ENCODE assay signal across 10 cellular contexts in genomic region chr1:2278591-2279209, GRCh38. TPM values are rescaled to one million over a fixed set of nuclear protein-coding genes. Genes with fewer than 3 reads are reported as not detected.
DNase-seq lines count a peak whose midpoint lies in the region; ATAC-seq and TF ChIP-seq lines count a peak whose summit lies in the region.
"Had no signal": no experiment of that assay in that cellular context is flagged by ENCODE, and none has a peak within 500 bp of the region (broad histone marks: within the 10 kb centered on the region; RNA-seq: fewer than 3 reads in every experiment).

No MANE protein-coding gene starts in this region.

- H3K36me3 Mint-ChIP-seq in H9 (ENCODE audit: insufficient read depth in 1 of 3, low read depth in 3 of 3): peaks cover 16 to 20% (median 17%) of the 10 kb centered on the region in 3 experiments; a peak in 6 of 7 replicates

- no peak overlapping the region for H3K4me3 ChIP-seq in brain microvascular endothelial cell (ENCODE audit: low read depth, low read length)
- H3K4me3 ChIP-seq in lower lobe of right lung: no peak overlapping the region
- H3K4me3 ChIP-seq in spleen: peak overlapping the region in 1 of 8 donors; percentile 1

- H3K56ac ChIP-seq in H9 (ENCODE audit: insufficient read length, low read depth, low read length): no peak overlapping the region

- no peak overlapping the region for H3K4ac ChIP-seq in H9 (ENCODE audit: low read depth, low read length)

- TF ChIP-seq POLR2A in spleen (IDR thresholded peaks at IDR 0.05): no peak

- no peak overlapping the region for H2AK5ac ChIP-seq in H9 (ENCODE audit: insufficient read length, low read length)

- H3K23ac ChIP-seq in H9 (ENCODE audit: insufficient read length, low read depth, low read length): no peak overlapping the region

- intact Hi-C loops in lower lobe of right lung (cut with DNase I) (no loop called here), spleen (cut with DNase I; ENCODE audit: low total_unique reads) (no loop called here)

- peaks cover 25% of the 10 kb centered on the region; the same call in 1 of the 2 replicates for H3K79me2 ChIP-seq in H9 (ENCODE audit: insufficient read depth, low read length)

- TF ChIP-seq CTCF in H9 (conservative IDR thresholded peaks at IDR 0.05) (no peak), brain microvascular endothelial cell (IDR thresholded peaks at IDR 0.05; ENCODE audit: low read depth, low read length, missing control alignments) (no peak), lower lobe of right lung (IDR thresholded peaks at IDR 0.05) (no peak), spleen (IDR thresholded peaks at IDR 0.05 in 8 of 11, conservative IDR thresholded peaks at IDR 0.05 in 3 of 11) (no peak)

- ATAC-seq in lower lobe of right lung: no peak
- ATAC-seq in HG03520 (IDR thresholded peaks at IDR 0.05; ENCODE audit: unreplicated experiment): no peak
- ATAC-seq in HG02852 (IDR thresholded peaks at IDR 0.05; ENCODE audit: unreplicated experiment): no peak

- H3K9me3 ChIP-seq in H9 (ENCODE audit: control insufficient read depth, low read depth, low read length): no peaks in the 10 kb centered on the region
- H3K9me3 ChIP-seq in lower lobe of right lung: no peaks in the 10 kb centered on the region
- H3K9me3 ChIP-seq in spleen: no peaks in the 10 kb centered on the region

- no peaks in the 10 kb centered on the region for H3K27me3 ChIP-seq in H9 (ENCODE audit: insufficient read depth, low read length)
- H3K27me3 ChIP-seq in brain microvascular endothelial cell (replicated peaks): no peaks in the 10 kb centered on the region
- no peaks in the 10 kb centered on the region for H3K27me3 ChIP-seq in lower lobe of right lung (ENCODE audit: low read depth)
- H3K27me3 ChIP-seq in spleen (replicated peaks in 1 of 7): no peaks in the 10 kb centered on the region

- no peak overlapping the region for H2BK20ac ChIP-seq in H9 (ENCODE audit: low read depth, low read length, poor library complexity, severe bottlenecking)

- in situ Hi-C loops in brain microvascular endothelial cell (cut with HindIII; ENCODE audit: low pct_ligation_motif_present, low sequenced_read_pairs): no loop called here

- H4K8ac ChIP-seq in H9 (replicated peaks; ENCODE audit: insufficient read length, low read depth, low read length): no peak overlapping the region

- H3K36me3 ChIP-seq in brain microvascular endothelial cell (replicated peaks) (peaks cover 15% of the 10 kb centered on the region), lower lobe of right lung (peaks cover 6% of the 10 kb centered on the region), spleen (peaks cover 0 to 18% (median 0%) of the 10 kb centered on the region in 6 donors)

- no peak overlapping the region for H2AFZ ChIP-seq in H9 (ENCODE audit: low read length)

- H3K9me3 Mint-ChIP-seq in H9: peaks cover 3 to 4% of the 10 kb centered on the region in 2 experiments

- no peak overlapping the region for H3T11ph ChIP-seq in H9 (ENCODE audit: low read length)

- no peaks in the 10 kb centered on the region for H4K20me1 ChIP-seq in H9 (ENCODE audit: control insufficient read depth, insufficient read depth, insufficient read length)

- H3K4me1 Mint-ChIP-seq in H9: peaks cover 49 to 54% of the 10 kb centered on the region in 2 experiments

- H3K14ac ChIP-seq in H9 (ENCODE audit: insufficient read depth, low read length): peak overlapping the region; percentile 18

- peak overlapping the region; percentile 96 to 97 (median 97) for H3K27ac Mint-ChIP-seq in H9

- H3K9ac ChIP-seq in H9 (ENCODE audit: extremely low read depth, insufficient read length, low read length): no peak overlapping the region

- H2BK120ac ChIP-seq in H9 (ENCODE audit: low read depth, low read length, poor library complexity, severe bottlenecking): no peak overlapping the region

- peak overlapping the region; percentile 26 to 68 for H3K4me3 Mint-ChIP-seq in H9

- H3K18ac ChIP-seq in H9 (ENCODE audit: insufficient read length, low read depth, low read length): peak overlapping the region; percentile 59

- DNase-seq in H9 (peak; percentile 60), brain microvascular endothelial cell (no peak), lower lobe of right lung (no peak), spleen (no peak), NCI-H524 treated with DMSO at 0.1 percent for 48 hours (lab: John Stamatoyannopoulos, UW) (no peak), NCI-H526 (lab: John Stamatoyannopoulos, UW) (no peak)
- DNase-seq: activated CD8-positive, alpha-beta memory T cell treated with anti-CD3 and anti-CD28 coated beads, Interleukin-2, amount 50 U/mL, for 48 hours; NCI-H1694 treated with DMSO at 0.1 percent for 48 hours had no signal

- H2BK15ac ChIP-seq in H9 (ENCODE audit: low read depth, low read length): no peak overlapping the region

- H3K4me1 ChIP-seq in H9 (ENCODE audit: insufficient read depth, low read length) (peaks cover 2% of the 10 kb centered on the region; the same call in 1 of the 2 replicates), lower lobe of right lung (peaks cover 72% of the 10 kb centered on the region), spleen (peaks cover 52 to 81% (median 70%) of the 10 kb centered on the region in 6 donors)

- no CpG with 5 or more reads among the region's 16 CpGs for WGBS in H9 (ENCODE audit: extremely low coverage, insufficient read length, low lambda C conversion rate)
- 59 to 86% (median 62%) methylated on average over 11 to 16 of the region's 16 CpGs for WGBS in spleen, 5 donors

- no peaks in the 10 kb centered on the region for H3K23me2 ChIP-seq in H9 (ENCODE audit: insufficient read length, low read depth, low read length, poor library complexity, severe bottlenecking)

- H3K27me3 Mint-ChIP-seq in H9 (ENCODE audit: low read depth): no peaks in the 10 kb centered on the region

- H2BK5ac ChIP-seq in H9 (ENCODE audit: insufficient read length, low read length): peak overlapping the region; percentile 47

- no peak overlapping the region for H2BK12ac ChIP-seq in H9 (ENCODE audit: insufficient read length, low read depth, low read length)

- H3K79me1 ChIP-seq in H9 (ENCODE audit: insufficient read depth, low read depth, low read length, poor library complexity, severe bottlenecking): no peaks in the 10 kb centered on the region

- H3K27ac ChIP-seq in H9 (ENCODE audit: insufficient read length, low read depth, low read length): no peak overlapping the region
- peak overlapping the region; percentile 2 for H3K27ac ChIP-seq in brain microvascular endothelial cell
- H3K27ac ChIP-seq in lower lobe of right lung: peak overlapping the region; percentile 83
- H3K27ac ChIP-seq in spleen: peak overlapping the region; percentile 53 to 79 (median 76)

- H4K91ac ChIP-seq in H9 (ENCODE audit: insufficient read length, low read depth, low read length): peak overlapping the region; percentile 21

- peak overlapping the region; percentile 4 for H3K4me2 ChIP-seq in H9 (ENCODE audit: insufficient read depth, insufficient read length, low read length)

- no peak overlapping the region for H4K5ac ChIP-seq in H9 (ENCODE audit: insufficient read length, low read depth, low read length)

RNA-seq across cellular contexts. Expression of gene SKI, which starts 50.6 kb away (rescaled TPM):
- total RNA-seq in H9 (2021) (88.8 and 89.5 TPM in 2 replicates), lower lobe of right lung (90.0 TPM), spleen (10 to 100 TPM; 47.4 to 100.0 (median 64.0) TPM)
- polyA plus RNA-seq in spleen: 10 to 100 TPM in 1 of 3 donors, 1 to 10 TPM in 2; 4.4 to 16.8 (median 6.5) TPM
